Comparison of ENCODE assay signal across 9 cellular contexts in genomic region chr15:84816694-84817460, GRCh38. TPM values are rescaled to one million over a fixed set of nuclear protein-coding genes. Genes with fewer than 3 reads are reported as not detected.
DNase-seq lines count a peak whose midpoint lies in the region; ATAC-seq and TF ChIP-seq lines count a peak whose summit lies in the region.
"Had no signal": no experiment of that assay in that cellular context is flagged by ENCODE, and none has a peak within 500 bp of the region (broad histone marks: within the 10 kb centered on the region; RNA-seq: fewer than 3 reads in every experiment).

A gene with protein sequence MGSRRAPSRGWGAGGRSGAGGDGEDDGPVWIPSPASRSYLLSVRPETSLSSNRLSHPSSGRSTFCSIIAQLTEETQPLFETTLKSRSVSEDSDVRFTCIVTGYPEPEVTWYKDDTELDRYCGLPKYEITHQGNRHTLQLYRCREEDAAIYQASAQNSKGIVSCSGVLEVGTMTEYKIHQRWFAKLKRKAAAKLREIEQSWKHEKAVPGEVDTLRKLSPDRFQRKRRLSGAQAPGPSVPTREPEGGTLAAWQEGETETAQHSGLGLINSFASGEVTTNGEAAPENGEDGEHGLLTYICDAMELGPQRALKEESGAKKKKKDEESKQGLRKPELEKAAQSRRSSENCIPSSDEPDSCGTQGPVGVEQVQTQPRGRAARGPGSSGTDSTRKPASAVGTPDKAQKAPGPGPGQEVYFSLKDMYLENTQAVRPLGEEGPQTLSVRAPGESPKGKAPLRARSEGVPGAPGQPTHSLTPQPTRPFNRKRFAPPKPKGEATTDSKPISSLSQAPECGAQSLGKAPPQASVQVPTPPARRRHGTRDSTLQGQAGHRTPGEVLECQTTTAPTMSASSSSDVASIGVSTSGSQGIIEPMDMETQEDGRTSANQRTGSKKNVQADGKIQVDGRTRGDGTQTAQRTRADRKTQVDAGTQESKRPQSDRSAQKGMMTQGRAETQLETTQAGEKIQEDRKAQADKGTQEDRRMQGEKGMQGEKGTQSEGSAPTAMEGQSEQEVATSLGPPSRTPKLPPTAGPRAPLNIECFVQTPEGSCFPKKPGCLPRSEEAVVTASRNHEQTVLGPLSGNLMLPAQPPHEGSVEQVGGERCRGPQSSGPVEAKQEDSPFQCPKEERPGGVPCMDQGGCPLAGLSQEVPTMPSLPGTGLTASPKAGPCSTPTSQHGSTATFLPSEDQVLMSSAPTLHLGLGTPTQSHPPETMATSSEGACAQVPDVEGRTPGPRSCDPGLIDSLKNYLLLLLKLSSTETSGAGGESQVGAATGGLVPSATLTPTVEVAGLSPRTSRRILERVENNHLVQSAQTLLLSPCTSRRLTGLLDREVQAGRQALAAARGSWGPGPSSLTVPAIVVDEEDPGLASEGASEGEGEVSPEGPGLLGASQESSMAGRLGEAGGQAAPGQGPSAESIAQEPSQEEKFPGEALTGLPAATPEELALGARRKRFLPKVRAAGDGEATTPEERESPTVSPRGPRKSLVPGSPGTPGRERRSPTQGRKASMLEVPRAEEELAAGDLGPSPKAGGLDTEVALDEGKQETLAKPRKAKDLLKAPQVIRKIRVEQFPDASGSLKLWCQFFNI (N-terminal part only) (plus strand): TSS chr15:84817356. CDS start chr15:84817453, 97 bp downstream.

- peak within 1 kb of the TSS in 1 of 2 donors; percentile 24 for H3K4me3 Mint-ChIP-seq in stimulated activated naive CD8-positive, alpha-beta T cell treated with anti-CD3 and anti-CD28 coated beads, Interleukin-15, amount 100 ng/mL, for 72 hours
- peak within 1 kb of the TSS; percentile 81 for H3K4me3 Mint-ChIP-seq in nephron progenitor cell

- no peaks in the 10 kb centered on the region for H4K20me1 ChIP-seq in GM23248 (ENCODE audit: insufficient read depth)

- H3K27me3 Mint-ChIP-seq in stimulated activated naive CD8-positive, alpha-beta T cell treated with anti-CD3 and anti-CD28 coated beads, Interleukin-15, amount 100 ng/mL, for 72 hours: peaks cover 26% of the 10 kb centered on the region
- H3K27me3 Mint-ChIP-seq in nephron progenitor cell (ENCODE audit: low read depth, poor library complexity): peaks cover 17% of the 10 kb centered on the region

- H3F3A ChIP-seq in GM23248 (ENCODE audit: insufficient read depth): 0 out of 2 replicates have a peak, but pooled peaks cover 11% of the 10 kb centered on the region

- TF ChIP-seq CTCF in nephron progenitor cell (IDR thresholded peaks at IDR 0.05): no peak

- H3K9me2 ChIP-seq in GM23248 (ENCODE audit: insufficient read depth): no peaks in the 10 kb centered on the region

- no peaks in the 10 kb centered on the region for H3K36me3 Mint-ChIP-seq in nephron progenitor cell (ENCODE audit: low read depth)

- no peaks in the 10 kb centered on the region for H3K27me3 ChIP-seq in GM23248 (replicated peaks; ENCODE audit: insufficient read depth)

- H3K9me3 ChIP-seq in GM23248 (ENCODE audit: low read depth): no peaks in the 10 kb centered on the region

- no peak within 1 kb of the TSS for H2AFZ ChIP-seq in GM23248

- no peak for DNase-seq in stimulated activated naive CD8-positive, alpha-beta T cell treated with anti-CD3 and anti-CD28 coated beads, Interleukin-15, amount 100 ng/mL, for 72 hours
- DNase-seq in stimulated activated naive CD8-positive, alpha-beta T cell treated with anti-CD3 and anti-CD28 coated beads, Interleukin-15, Interleukin-2, amounts not matched to agents 100 U/mL and 50 U/mL, for 24 hours: no peak
- no peak for DNase-seq in Right ventricle myocardium inferior (ENCODE audit: missing footprints)
- peak; percentile 58 for DNase-seq in nephron progenitor cell
- no peak for DNase-seq in amniotic stem cell (lab: John Stamatoyannopoulos, UW)
- DNase-seq in MV-4-11 (lab: John Stamatoyannopoulos, UW): no peak
- no peak for DNase-seq in GM23248
- DNase-seq: activated CD4-positive, alpha-beta T cell treated with anti-CD3 and anti-CD28 coated beads for 1 hour had no signal

- H3K27ac ChIP-seq in GM23248: no peak within 1 kb of the TSS

- H3K27ac Mint-ChIP-seq in stimulated activated naive CD8-positive, alpha-beta T cell treated with anti-CD3 and anti-CD28 coated beads, Interleukin-15, amount 100 ng/mL, for 72 hours: peak within 1 kb of the TSS; percentile 79 to 90
- H3K27ac Mint-ChIP-seq in nephron progenitor cell: peak within 1 kb of the TSS; percentile 96

- peaks cover 14% of the 10 kb centered on the region for H3K4me1 Mint-ChIP-seq in stimulated activated naive CD8-positive, alpha-beta T cell treated with anti-CD3 and anti-CD28 coated beads, Interleukin-15, amount 100 ng/mL, for 72 hours
- peaks cover 40% of the 10 kb centered on the region for H3K4me1 Mint-ChIP-seq in nephron progenitor cell

- H3K9ac ChIP-seq in GM23248: no peak within 1 kb of the TSS

- H3K9me3 Mint-ChIP-seq in stimulated activated naive CD8-positive, alpha-beta T cell treated with anti-CD3 and anti-CD28 coated beads, Interleukin-15, amount 100 ng/mL, for 72 hours: no peaks in the 10 kb centered on the region
- no peaks in the 10 kb centered on the region for H3K9me3 Mint-ChIP-seq in nephron progenitor cell

- H3K79me2 ChIP-seq in GM23248 (ENCODE audit: insufficient read depth): no peaks in the 10 kb centered on the region

- no peak within 1 kb of the TSS for H3K4me3 ChIP-seq in GM23248

- in situ Hi-C loops in GM23248 (cut with MboI): no loop called here

- H3K36me3 ChIP-seq in GM23248 (ENCODE audit: low read depth): no peaks in the 10 kb centered on the region

- intact Hi-C loops in Right ventricle myocardium inferior (cut with DNase I): loop anchor here (5.0 kb wide), 1 partner anchor 160 kb away; the partner anchor contains the start of gene NMB

- no peak within 1 kb of the TSS for H3K4me2 ChIP-seq in GM23248 (ENCODE audit: unreplicated experiment)

- no peaks in the 10 kb centered on the region for H3K4me1 ChIP-seq in GM23248 (ENCODE audit: insufficient read depth)

- ATAC-seq in stimulated activated naive CD8-positive, alpha-beta T cell treated with anti-CD3 and anti-CD28 coated beads, Interleukin-15, amount 100 ng/mL, for 72 hours: peak; percentile 60
- no peak for ATAC-seq in stimulated activated naive CD8-positive, alpha-beta T cell treated with anti-CD3 and anti-CD28 coated beads, Interleukin-15, Interleukin-2, amounts not matched to agents 100 U/mL and 50 U/mL, for 24 hours
- ATAC-seq in Right ventricle myocardium inferior: peak; percentile 68
- ATAC-seq in GM18873 (IDR thresholded peaks at IDR 0.05; ENCODE audit: low FRiP score, unreplicated experiment): no peak

- 39 to 42% methylated on average over 30 to 55 of the region's 61 CpGs for WGBS in GM23248 (ENCODE audit: low coverage in 1 of 2, low lambda C conversion rate in 2 of 2, missing lambda C conversion rate in 2 of 2), 2 experiments

RNA-seq across cellular contexts. Expression of the gene that starts here (rescaled TPM):
- 132 TPM for total RNA-seq in Right ventricle myocardium inferior
- 0.13 and 5.0 TPM in 2 replicates for total RNA-seq in GM23248 (2014; rRNA removed; shearing (Covaris generic))
- 0.04 TPM in 1 of 2 replicates, not detected in the other for polyA plus RNA-seq in GM23248 (2016; fragmentation: Nextera tagmentation; extraction: Ambion mirVana)

Comparison
In these comparisons a context has a peak if more than half of its experiments do, and no peak if none do; other contexts are left out.
1. RNA of the gene that starts here (total RNA-seq): 132 TPM in Right ventricle myocardium inferior (single experiment); 0.13 to 5.0 TPM in GM23248; every median in the first group is over 10 times any median in the second.
2. ATAC-seq: peak in stimulated activated naive CD8-positive, alpha-beta T cell treated with anti-CD3 and anti-CD28 coated beads, Interleukin-15, amount 100 ng/mL, for 72 hours (single experiment) and Right ventricle myocardium inferior (single experiment); none in stimulated activated naive CD8-positive, alpha-beta T cell treated with anti-CD3 and anti-CD28 coated beads, Interleukin-15, Interleukin-2, amounts not matched to agents 100 U/mL and 50 U/mL, for 24 hours (single experiment) and GM18873 (single experiment).